ENCODE assay signal across 9 cellular contexts in the genomic region with DNA sequence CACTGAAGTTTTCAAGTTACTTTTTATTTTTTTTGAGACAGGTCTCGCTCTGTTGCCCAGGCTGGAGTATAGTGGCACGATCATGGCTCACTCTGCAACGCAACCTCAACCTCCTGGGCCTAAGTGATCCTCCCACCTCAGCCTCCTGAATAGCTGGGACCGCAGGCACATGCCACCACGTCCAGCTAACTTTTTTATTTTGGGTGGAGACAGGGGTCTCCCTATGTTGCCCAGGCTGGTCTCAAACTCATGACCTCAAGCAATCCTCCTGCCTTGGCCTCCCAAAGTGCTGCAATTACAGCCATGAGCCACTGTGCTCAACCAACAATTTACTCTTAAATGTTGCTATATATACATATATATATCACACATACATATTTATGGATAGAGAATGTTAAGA. TPM values are rescaled to one million over a fixed set of nuclear protein-coding genes. Genes with fewer than 3 reads are reported as not detected.
DNase-seq lines count a peak whose midpoint lies in the region; ATAC-seq and TF ChIP-seq lines count a peak whose summit lies in the region.
"Had no signal": no experiment of that assay in that cellular context is flagged by ENCODE, and none has a peak within 500 bp of the region (broad histone marks: within the 10 kb centered on the region; RNA-seq: fewer than 3 reads in every experiment).

No MANE protein-coding gene starts in this region.

- dilution Hi-C loops in mammary epithelial cell (cut with HindIII; ENCODE audit: low sequenced_read_pairs) = no loop called here

- H3K27ac ChIP-seq in heart right ventricle (peak overlapping the region in 9 of 10 donors; percentile 82 to 96 (median 88)), mammary epithelial cell (ENCODE audit: insufficient read depth, low read depth, low read length) (peak overlapping the region; percentile 99), vagina (peak overlapping the region; percentile 98)

- peak overlapping the region; percentile 78 for H3K4me2 ChIP-seq in mammary epithelial cell (ENCODE audit: insufficient read depth, low read depth, low read length)

- no peaks in the 10 kb centered on the region for H3K27me3 ChIP-seq in heart right ventricle
- H3K27me3 ChIP-seq in mammary epithelial cell (ENCODE audit: insufficient read depth, low read length) = no peaks in the 10 kb centered on the region
- no peaks in the 10 kb centered on the region for H3K27me3 ChIP-seq in vagina
- H3K27me3 ChIP-seq: adrenal gland had no signal

- H3K36me3 ChIP-seq in heart right ventricle = no peaks in the 10 kb centered on the region
- no peaks in the 10 kb centered on the region for H3K36me3 ChIP-seq in mammary epithelial cell (ENCODE audit: insufficient read depth, low read length)
- no peaks in the 10 kb centered on the region for H3K36me3 ChIP-seq in vagina
- H3K36me3 ChIP-seq: adrenal gland had no signal

- H3K9ac ChIP-seq in mammary epithelial cell (ENCODE audit: insufficient read depth, low read length) = no peak overlapping the region

- 84 to 91% methylated on average over 5 of the region's 5 CpGs for WGBS in heart right ventricle, 2 donors
- WGBS in mammary epithelial cell (ENCODE audit: low coverage, missing lambda C conversion rate) = 100% methylated on average over 4 of the region's 5 CpGs

- peaks cover 0 to 10% (median 0%) of the 10 kb centered on the region in 11 donors for H3K9me3 ChIP-seq in heart right ventricle
- peaks cover 9% of the 10 kb centered on the region for H3K9me3 ChIP-seq in mammary epithelial cell (replicated peaks; ENCODE audit: insufficient read depth, low read length)
- H3K9me3 ChIP-seq in vagina = no peaks in the 10 kb centered on the region
- H3K9me3 ChIP-seq: adrenal gland had no signal

- ATAC-seq in heart right ventricle (peak in 1 of 8 donors; percentile 12), Right ventricle myocardium inferior (no peak), omental fat pad (ENCODE audit: low FRiP score) (no peak), GM21423 (IDR thresholded peaks at IDR 0.05; ENCODE audit: unreplicated experiment) (no peak)

- no TSS peak for BruUV-seq in mammary epithelial cell (replicated peaks; lab: Mats Ljungman, UMichigan)

- no peak for DNase-seq in heart right ventricle
- DNase-seq in Right ventricle myocardium inferior (ENCODE audit: missing footprints) = no peak
- DNase-seq in mammary epithelial cell = no peak
- no peak for DNase-seq in vagina (ENCODE audit: extremely low spot score in 2 of 2)
- DNase-seq in omental fat pad (ENCODE audit: low spot score) = no peak
- no peak for DNase-seq in GM13976 (ENCODE audit: low spot score)

- H3K9me3 Mint-ChIP-seq in nephron = peaks cover 8% of the 10 kb centered on the region

- H3K4me1 ChIP-seq in heart right ventricle (peaks cover 10 to 94% (median 85%) of the 10 kb centered on the region in 9 donors), mammary epithelial cell (ENCODE audit: insufficient read depth, low read length) (peaks cover 28% of the 10 kb centered on the region), vagina (peaks cover 90% of the 10 kb centered on the region)

- no peak overlapping the region for H3K4me3 ChIP-seq in heart right ventricle
- H3K4me3 ChIP-seq in mammary epithelial cell (replicated peaks in 1 of 3; ENCODE audit: insufficient read depth in 1 of 3, low read depth in 2 of 3, low read length in 3 of 3) = no peak overlapping the region
- H3K4me3 ChIP-seq in vagina = no peak overlapping the region
- H3K4me3 ChIP-seq: adrenal gland had no signal

- TF ChIP-seq POLR2A in vagina (IDR thresholded peaks at IDR 0.05) = no peak

- CTCF ChIA-PET in mammary epithelial cell (lab: Charles Lee; ENCODE audit: low non-redundant PET) = no interaction called here

- no peak overlapping the region for H2AFZ ChIP-seq in mammary epithelial cell (ENCODE audit: low read depth, low read length)

- TF ChIP-seq CTCF in heart right ventricle (IDR thresholded peaks at IDR 0.05) (no peak), mammary epithelial cell (conservative IDR thresholded peaks at IDR 0.05 in 1 of 2, IDR thresholded peaks at IDR 0.05 in 1 of 2; ENCODE audit: extremely low read depth in 1 of 2, insufficient read depth in 1 of 2, low read depth in 1 of 2, low read length in 2 of 2) (no peak), nephron (IDR thresholded peaks at IDR 0.05; ENCODE audit: unreplicated experiment in 3 of 3) (no peak), vagina (IDR thresholded peaks at IDR 0.05) (no peak), omental fat pad (IDR thresholded peaks at IDR 0.05) (no peak), GM13976 (IDR thresholded peaks at IDR 0.05; ENCODE audit: borderline replicate concordance, control extremely low read depth, extremely low read depth, insufficient read depth, missing control alignments) (no peak)

- H3K27ac Mint-ChIP-seq in nephron = peak overlapping the region; percentile 80 to 99 (median 96)

- peaks cover 3% of the 10 kb centered on the region for H3K36me3 Mint-ChIP-seq in nephron (ENCODE audit: low read depth)

- intact Hi-C loops in heart right ventricle (cut with DNase I) (loop anchor here in 4 of 10 donors (2.0 to 5.0 kb wide), 4 partner anchors 17 to 36 kb away; no protein-coding TSS in a partner anchor), Right ventricle myocardium inferior (cut with DNase I) (no loop called here), mammary epithelial cell (cut with micrococcal nuclease) (no loop called here), vagina (cut with DNase I) (no loop called here)

- H3K4me3 Mint-ChIP-seq in nephron = no peak overlapping the region

- peaks cover 52% of the 10 kb centered on the region for H3K4me1 Mint-ChIP-seq in nephron

- no peaks in the 10 kb centered on the region for H3K79me2 ChIP-seq in mammary epithelial cell (ENCODE audit: insufficient read depth, low read length)

- in situ Hi-C loops in mammary epithelial cell (cut with MboI; ENCODE audit: low sequenced_read_pairs in 2 of 2) = no loop called here
- in situ Hi-C loops in GM13976 (cut with MboI; ENCODE audit: low sequenced_read_pairs, unreplicated experiment) = no loop called here

- H3K27me3 Mint-ChIP-seq in nephron (ENCODE audit: low read depth) = peaks cover 4% of the 10 kb centered on the region

- no peaks in the 10 kb centered on the region for H4K20me1 ChIP-seq in mammary epithelial cell (ENCODE audit: insufficient read depth, low read length)

RNA-seq across cellular contexts. Expression of a gene that starts 27.4 kb away (rescaled TPM):
- total RNA-seq in heart right ventricle (100 to 1,000 TPM; 119 to 302 (median 168) TPM), Right ventricle myocardium inferior (265 TPM), mammary epithelial cell (100 to 1,000 TPM; 138 to 232 TPM), vagina (417 TPM), omental fat pad (100 to 1,000 TPM; 325 to 450 (median 349) TPM)
- polyA plus RNA-seq in heart right ventricle (100 to 1,000 TPM; 288 to 308 TPM), mammary epithelial cell (156 TPM)
- polyA minus RNA-seq in mammary epithelial cell = 47.3 TPM

RNA-seq across cellular contexts. Expression of a gene that starts 50.3 kb away (rescaled TPM):
- 100 to 1,000 TPM in 1 of 10 donors, 10 to 100 TPM in 9; 58.6 to 105 (median 78.4) TPM for total RNA-seq in heart right ventricle
- polyA plus RNA-seq in heart right ventricle = 10 to 100 TPM; 23.6 to 38.6 TPM
- 65.0 TPM for total RNA-seq in Right ventricle myocardium inferior
- 100 to 1,000 TPM in 1 of 2 donors, 10 to 100 TPM in 1; 48.2 to 108 TPM for total RNA-seq in mammary epithelial cell
- polyA plus RNA-seq in mammary epithelial cell = 134 TPM
- polyA minus RNA-seq in mammary epithelial cell = 100 TPM
- total RNA-seq in vagina = 39.3 TPM
- 10 to 100 TPM; 32.5 to 81.3 (median 68.8) TPM for total RNA-seq in omental fat pad
